1 cellular context compared by ENCODE assay signal in the genomic region with DNA sequence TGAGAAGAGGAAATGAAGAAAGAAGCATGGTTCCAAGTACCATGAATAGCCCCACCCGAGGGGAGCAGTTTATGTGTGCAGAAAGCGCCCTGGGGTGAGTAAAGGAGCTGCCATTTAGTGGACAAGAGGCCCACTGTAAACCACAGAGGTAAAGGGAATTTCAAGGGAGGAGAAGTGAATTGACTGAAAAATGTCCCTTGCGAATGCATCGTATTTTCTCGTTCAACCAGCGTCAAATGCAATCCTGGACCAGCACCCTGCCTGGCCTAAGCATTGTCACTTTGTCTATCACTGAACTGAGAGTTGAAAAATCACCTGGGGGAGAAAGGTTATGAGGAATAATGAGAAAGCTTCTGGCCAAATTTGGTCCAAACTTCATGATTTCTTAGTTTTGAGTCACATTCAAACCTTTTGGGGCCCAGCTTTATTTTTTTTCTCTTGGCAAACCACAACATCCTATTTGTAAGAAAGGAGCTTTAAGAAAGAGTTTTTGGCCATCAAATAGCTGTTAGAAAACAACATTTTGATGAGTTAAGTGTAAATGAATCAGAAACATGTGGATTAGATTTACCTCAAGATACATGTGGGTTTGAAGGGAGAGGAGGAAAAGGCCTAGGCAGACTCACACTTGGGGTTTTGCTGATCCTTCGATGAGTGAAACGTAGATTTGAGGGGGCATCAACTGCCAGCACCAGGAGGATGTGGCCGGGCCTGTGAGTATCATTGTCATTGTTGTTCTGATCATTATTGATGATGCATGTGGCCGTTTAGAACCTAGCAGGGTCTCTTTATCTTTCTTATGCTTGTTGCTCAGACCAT.
TF ChIP-seq lines count a peak whose summit lies in the region.

No MANE protein-coding gene starts in this region.

TF ChIP-seq in GM12878, 131 proteins besides CTCF, POLR2A, EP300 and RAD21 (continued from another document):
- TF ChIP-seq RUNX3 (IDR thresholded peaks at IDR 0.05; ENCODE audit: low read length) (peak; percentile 78), CBX3 (IDR thresholded peaks at IDR 0.05; ENCODE audit: borderline replicate concordance, low read depth) (no peak), SP1 (IDR thresholded peaks at IDR 0.05; ENCODE audit: low read depth, low read length) (no peak), LARP7 (IDR thresholded peaks at IDR 0.05) (no peak), YBX1 (IDR thresholded peaks at IDR 0.05) (no peak), JUNB (IDR thresholded peaks at IDR 0.05) (peak; percentile 67), BCL11A (IDR thresholded peaks at IDR 0.05; ENCODE audit: low read depth, low read length) (peak; percentile 49; the same call in 1 of the 2 replicates), TCF12 (IDR thresholded peaks at IDR 0.05; ENCODE audit: low read depth, low read length) (no peak), TBL1XR1 (IDR thresholded peaks at IDR 0.05; ENCODE audit: low read depth, low read length) (no peak), MEF2A (IDR thresholded peaks at IDR 0.05; ENCODE audit: insufficient read depth, low read depth, low read length) (0 out of 2 replicates have a peak, but pooled peaks have one; percentile 43), ZBED1 (IDR thresholded peaks at IDR 0.05; ENCODE audit: borderline replicate concordance) (peak; percentile 21; the same call in 1 of the 2 replicates), MEF2B (IDR thresholded peaks at IDR 0.05; ENCODE audit: partially characterized antibody, poor library complexity, severe bottlenecking) (no peak), CREM (IDR thresholded peaks at IDR 0.05; ENCODE audit: low read depth) (no peak), SREBF1 (IDR thresholded peaks at IDR 0.05; ENCODE audit: low read length) (no peak), POU2F2 (IDR thresholded peaks at IDR 0.05; ENCODE audit: borderline replicate concordance, low read depth, low read length) (no peak), STAT1 (conservative IDR thresholded peaks at IDR 0.05) (no peak), ZNF274 (IDR thresholded peaks at IDR 0.05; ENCODE audit: insufficient read depth, insufficient read length) (no peak), ZNF217 (IDR thresholded peaks at IDR 0.05) (no peak), MYB (IDR thresholded peaks at IDR 0.05; ENCODE audit: borderline replicate concordance, low read depth, low read length) (no peak), GABPA (IDR thresholded peaks at IDR 0.05; ENCODE audit: low read depth) (no peak; the same call in 1 of the 2 replicates), IRF4 (IDR thresholded peaks at IDR 0.05; ENCODE audit: low read depth, low read length) (no peak)
- TF ChIP-seq, protein P1, sequence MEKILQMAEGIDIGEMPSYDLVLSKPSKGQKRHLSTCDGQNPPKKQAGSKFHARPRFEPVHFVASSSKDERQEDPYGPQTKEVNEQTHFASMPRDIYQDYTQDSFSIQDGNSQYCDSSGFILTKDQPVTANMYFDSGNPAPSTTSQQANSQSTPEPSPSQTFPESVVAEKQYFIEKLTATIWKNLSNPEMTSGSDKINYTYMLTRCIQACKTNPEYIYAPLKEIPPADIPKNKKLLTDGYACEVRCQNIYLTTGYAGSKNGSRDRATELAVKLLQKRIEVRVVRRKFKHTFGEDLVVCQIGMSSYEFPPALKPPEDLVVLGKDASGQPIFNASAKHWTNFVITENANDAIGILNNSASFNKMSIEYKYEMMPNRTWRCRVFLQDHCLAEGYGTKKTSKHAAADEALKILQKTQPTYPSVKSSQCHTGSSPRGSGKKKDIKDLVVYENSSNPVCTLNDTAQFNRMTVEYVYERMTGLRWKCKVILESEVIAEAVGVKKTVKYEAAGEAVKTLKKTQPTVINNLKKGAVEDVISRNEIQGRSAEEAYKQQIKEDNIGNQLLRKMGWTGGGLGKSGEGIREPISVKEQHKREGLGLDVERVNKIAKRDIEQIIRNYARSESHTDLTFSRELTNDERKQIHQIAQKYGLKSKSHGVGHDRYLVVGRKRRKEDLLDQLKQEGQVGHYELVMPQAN (conservative IDR thresholded peaks at IDR 0.05), result no peak
- TF ChIP-seq, protein P2, sequence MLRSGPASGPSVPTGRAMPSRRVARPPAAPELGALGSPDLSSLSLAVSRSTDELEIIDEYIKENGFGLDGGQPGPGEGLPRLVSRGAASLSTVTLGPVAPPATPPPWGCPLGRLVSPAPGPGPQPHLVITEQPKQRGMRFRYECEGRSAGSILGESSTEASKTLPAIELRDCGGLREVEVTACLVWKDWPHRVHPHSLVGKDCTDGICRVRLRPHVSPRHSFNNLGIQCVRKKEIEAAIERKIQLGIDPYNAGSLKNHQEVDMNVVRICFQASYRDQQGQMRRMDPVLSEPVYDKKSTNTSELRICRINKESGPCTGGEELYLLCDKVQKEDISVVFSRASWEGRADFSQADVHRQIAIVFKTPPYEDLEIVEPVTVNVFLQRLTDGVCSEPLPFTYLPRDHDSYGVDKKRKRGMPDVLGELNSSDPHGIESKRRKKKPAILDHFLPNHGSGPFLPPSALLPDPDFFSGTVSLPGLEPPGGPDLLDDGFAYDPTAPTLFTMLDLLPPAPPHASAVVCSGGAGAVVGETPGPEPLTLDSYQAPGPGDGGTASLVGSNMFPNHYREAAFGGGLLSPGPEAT (IDR thresholded peaks at IDR 0.05; ENCODE audit: low read depth), result no peak
- TF ChIP-seq, protein P3, sequence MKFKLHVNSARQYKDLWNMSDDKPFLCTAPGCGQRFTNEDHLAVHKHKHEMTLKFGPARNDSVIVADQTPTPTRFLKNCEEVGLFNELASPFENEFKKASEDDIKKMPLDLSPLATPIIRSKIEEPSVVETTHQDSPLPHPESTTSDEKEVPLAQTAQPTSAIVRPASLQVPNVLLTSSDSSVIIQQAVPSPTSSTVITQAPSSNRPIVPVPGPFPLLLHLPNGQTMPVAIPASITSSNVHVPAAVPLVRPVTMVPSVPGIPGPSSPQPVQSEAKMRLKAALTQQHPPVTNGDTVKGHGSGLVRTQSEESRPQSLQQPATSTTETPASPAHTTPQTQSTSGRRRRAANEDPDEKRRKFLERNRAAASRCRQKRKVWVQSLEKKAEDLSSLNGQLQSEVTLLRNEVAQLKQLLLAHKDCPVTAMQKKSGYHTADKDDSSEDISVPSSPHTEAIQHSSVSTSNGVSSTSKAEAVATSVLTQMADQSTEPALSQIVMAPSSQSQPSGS (IDR thresholded peaks at IDR 0.05; ENCODE audit: low read length), result peak; percentile 45; the same call in 1 of the 2 replicates
- TF ChIP-seq, protein P4, sequence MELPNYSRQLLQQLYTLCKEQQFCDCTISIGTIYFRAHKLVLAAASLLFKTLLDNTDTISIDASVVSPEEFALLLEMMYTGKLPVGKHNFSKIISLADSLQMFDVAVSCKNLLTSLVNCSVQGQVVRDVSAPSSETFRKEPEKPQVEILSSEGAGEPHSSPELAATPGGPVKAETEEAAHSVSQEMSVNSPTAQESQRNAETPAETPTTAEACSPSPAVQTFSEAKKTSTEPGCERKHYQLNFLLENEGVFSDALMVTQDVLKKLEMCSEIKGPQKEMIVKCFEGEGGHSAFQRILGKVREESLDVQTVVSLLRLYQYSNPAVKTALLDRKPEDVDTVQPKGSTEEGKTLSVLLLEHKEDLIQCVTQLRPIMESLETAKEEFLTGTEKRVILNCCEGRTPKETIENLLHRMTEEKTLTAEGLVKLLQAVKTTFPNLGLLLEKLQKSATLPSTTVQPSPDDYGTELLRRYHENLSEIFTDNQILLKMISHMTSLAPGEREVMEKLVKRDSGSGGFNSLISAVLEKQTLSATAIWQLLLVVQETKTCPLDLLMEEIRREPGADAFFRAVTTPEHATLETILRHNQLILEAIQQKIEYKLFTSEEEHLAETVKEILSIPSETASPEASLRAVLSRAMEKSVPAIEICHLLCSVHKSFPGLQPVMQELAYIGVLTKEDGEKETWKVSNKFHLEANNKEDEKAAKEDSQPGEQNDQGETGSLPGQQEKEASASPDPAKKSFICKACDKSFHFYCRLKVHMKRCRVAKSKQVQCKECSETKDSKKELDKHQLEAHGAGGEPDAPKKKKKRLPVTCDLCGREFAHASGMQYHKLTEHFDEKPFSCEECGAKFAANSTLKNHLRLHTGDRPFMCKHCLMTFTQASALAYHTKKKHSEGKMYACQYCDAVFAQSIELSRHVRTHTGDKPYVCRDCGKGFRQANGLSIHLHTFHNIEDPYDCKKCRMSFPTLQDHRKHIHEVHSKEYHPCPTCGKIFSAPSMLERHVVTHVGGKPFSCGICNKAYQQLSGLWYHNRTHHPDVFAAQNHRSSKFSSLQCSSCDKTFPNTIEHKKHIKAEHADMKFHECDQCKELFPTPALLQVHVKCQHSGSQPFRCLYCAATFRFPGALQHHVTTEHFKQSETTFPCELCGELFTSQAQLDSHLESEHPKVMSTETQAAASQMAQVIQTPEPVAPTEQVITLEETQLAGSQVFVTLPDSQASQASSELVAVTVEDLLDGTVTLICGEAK (IDR thresholded peaks at IDR 0.05; ENCODE audit: borderline replicate concordance), result no peak
- TF ChIP-seq, protein P5, sequence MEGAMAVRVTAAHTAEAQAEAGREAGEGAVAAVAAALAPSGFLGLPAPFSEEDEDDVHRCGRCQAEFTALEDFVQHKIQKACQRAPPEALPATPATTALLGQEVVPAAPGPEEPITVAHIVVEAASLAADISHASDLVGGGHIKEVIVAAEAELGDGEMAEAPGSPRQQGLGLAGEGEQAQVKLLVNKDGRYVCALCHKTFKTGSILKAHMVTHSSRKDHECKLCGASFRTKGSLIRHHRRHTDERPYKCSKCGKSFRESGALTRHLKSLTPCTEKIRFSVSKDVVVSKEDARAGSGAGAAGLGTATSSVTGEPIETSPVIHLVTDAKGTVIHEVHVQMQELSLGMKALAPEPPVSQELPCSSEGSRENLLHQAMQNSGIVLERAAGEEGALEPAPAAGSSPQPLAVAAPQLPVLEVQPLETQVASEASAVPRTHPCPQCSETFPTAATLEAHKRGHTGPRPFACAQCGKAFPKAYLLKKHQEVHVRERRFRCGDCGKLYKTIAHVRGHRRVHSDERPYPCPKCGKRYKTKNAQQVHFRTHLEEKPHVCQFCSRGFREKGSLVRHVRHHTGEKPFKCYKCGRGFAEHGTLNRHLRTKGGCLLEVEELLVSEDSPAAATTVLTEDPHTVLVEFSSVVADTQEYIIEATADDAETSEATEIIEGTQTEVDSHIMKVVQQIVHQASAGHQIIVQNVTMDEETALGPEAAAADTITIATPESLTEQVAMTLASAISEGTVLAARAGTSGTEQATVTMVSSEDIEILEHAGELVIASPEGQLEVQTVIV (IDR thresholded peaks at IDR 0.05; ENCODE audit: borderline replicate concordance, partially characterized antibody), result no peak
